30 cellular contexts compared by ENCODE assay signal in the genomic region with DNA sequence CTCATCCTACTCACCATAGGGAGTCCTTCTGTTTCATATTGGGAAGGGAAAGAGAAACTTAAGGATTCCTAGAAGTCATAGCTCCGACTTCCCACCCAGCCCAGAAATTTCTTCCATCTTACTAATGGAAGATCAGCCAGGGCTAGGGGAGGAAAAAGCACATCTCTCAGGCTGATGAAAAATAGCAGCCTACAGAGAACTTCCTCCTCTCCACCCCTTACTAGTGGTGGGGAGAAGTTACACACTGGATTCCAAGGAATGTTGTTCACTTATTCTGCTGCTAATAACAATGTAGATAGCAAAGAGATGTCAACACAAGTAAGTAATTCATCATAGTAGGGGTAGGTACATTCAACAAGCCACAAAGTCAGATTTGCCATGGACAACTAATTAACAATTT.
"Had no signal": no experiment of that assay in that cellular context is flagged by ENCODE, and none has a peak within 500 bp of the region (broad histone marks: within the 10 kb centered on the region; RNA-seq: fewer than 3 reads in every experiment).

No MANE protein-coding gene starts in this region.

- H3K36me3 Mint-ChIP-seq: activated naive CD4-positive, alpha-beta T cell treated with anti-CD3 and anti-CD28 coated beads, Interleukin-2, amount 10 ng/mL, durations not matched to agents 7 days and 5 days; activated naive CD4-positive, alpha-beta T cell treated with anti-CD3 and anti-CD28 coated beads, Interleukin-2, amount 50 U/mL, for 72 hours; activated naive CD8-positive, alpha-beta T cell treated with anti-CD3 and anti-CD28 coated beads, Interleukin-2, amount 10 ng/mL, durations not matched to agents 7 days and 5 days; T-cell had no signal

- H3K9me3 Mint-ChIP-seq: activated CD4-positive, alpha-beta memory T cell treated with anti-CD3 and anti-CD28 coated beads, Interleukin-2, amount 10 ng/mL, durations not matched to agents 7 days and 5 days; activated CD4-positive, alpha-beta T cell treated with anti-CD3 and anti-CD28 coated beads, Interleukin-2, amount 10 ng/mL, durations not matched to agents 7 days and 5 days; activated naive CD4-positive, alpha-beta T cell treated with anti-CD3 and anti-CD28 coated beads, Interleukin-2, amount 10 ng/mL, durations not matched to agents 7 days and 5 days; activated naive CD4-positive, alpha-beta T cell treated with anti-CD3 and anti-CD28 coated beads, Interleukin-2, amount 50 U/mL, for 72 hours; activated naive CD8-positive, alpha-beta T cell treated with anti-CD3 and anti-CD28 coated beads, Interleukin-2, amount 10 ng/mL, durations not matched to agents 7 days and 5 days; activated T-cell treated with anti-CD3 and anti-CD28 coated beads, Interleukin-2, amount 50 U/mL, for 24 hours; activated T-cell treated with anti-CD3 and anti-CD28 coated beads, Interleukin-2, amount 50 U/mL, for 72 hours; central memory CD8-positive, alpha-beta T cell; dendritic cell treated with granulocyte-macrophage colony-stimulating factor and Interleukin-4, amounts not matched to agents 40 ng/mL and 50 ng/mL, for 4 days; endodermal cell; T-cell; T-helper 1 cell treated with Interleukin-12 subunit alpha and Interleukin-12 subunit beta and Interleukin-4 antibody, amounts not matched to agents 30 μg/mL and 1 μg/mL, for 36 hours; T-helper 2 cell treated with Interferon-gamma antibody and Interleukin-4, amounts not matched to agents 5 μg/mL and 100 μg/mL, for 36 hours had no signal

- H3K36me3 ChIP-seq: ascending aorta, brain microvascular endothelial cell had no signal

- H3K4me3 Mint-ChIP-seq: activated CD4-positive, alpha-beta memory T cell treated with anti-CD3 and anti-CD28 coated beads, Interleukin-2, amount 10 ng/mL, durations not matched to agents 7 days and 5 days; activated CD4-positive, alpha-beta T cell treated with anti-CD3 and anti-CD28 coated beads, Interleukin-2, amount 10 ng/mL, durations not matched to agents 7 days and 5 days; activated naive CD4-positive, alpha-beta T cell treated with anti-CD3 and anti-CD28 coated beads, Interleukin-2, amount 10 ng/mL, durations not matched to agents 7 days and 5 days; activated naive CD8-positive, alpha-beta T cell treated with anti-CD3 and anti-CD28 coated beads, Interleukin-2, amount 10 ng/mL, durations not matched to agents 7 days and 5 days; activated T-cell treated with anti-CD3 and anti-CD28 coated beads, Interleukin-2, amount 50 U/mL, for 24 hours; activated T-cell treated with anti-CD3 and anti-CD28 coated beads, Interleukin-2, amount 50 U/mL, for 72 hours; central memory CD8-positive, alpha-beta T cell; dendritic cell treated with granulocyte-macrophage colony-stimulating factor and Interleukin-4, amounts not matched to agents 40 ng/mL and 50 ng/mL, for 4 days; endodermal cell; T-cell; T-helper 1 cell treated with Interleukin-12 subunit alpha and Interleukin-12 subunit beta and Interleukin-4 antibody, amounts not matched to agents 30 μg/mL and 1 μg/mL, for 36 hours; T-helper 2 cell treated with Interferon-gamma antibody and Interleukin-4, amounts not matched to agents 5 μg/mL and 100 μg/mL, for 36 hours had no signal

- H3K27me3 ChIP-seq: ascending aorta, brain microvascular endothelial cell had no signal

- H3K4me3 ChIP-seq: ascending aorta, coronary artery, dorsolateral prefrontal cortex had no signal

- DNase-seq: activated CD4-positive, alpha-beta memory T cell treated with anti-CD3 and anti-CD28 coated beads, Interleukin-2, amount 10 ng/mL, durations not matched to agents 7 days and 5 days; activated CD4-positive, alpha-beta T cell treated with anti-CD3 and anti-CD28 coated beads for 1 hour; activated CD4-positive, alpha-beta T cell treated with anti-CD3 and anti-CD28 coated beads for 4 hours; activated CD4-positive, alpha-beta T cell treated with anti-CD3 and anti-CD28 coated beads, Interleukin-2, amount 10 ng/mL, durations not matched to agents 7 days and 5 days; activated CD4-positive, alpha-beta T cell treated with anti-CD3 and anti-CD28 coated beads, Interleukin-2, amount 50 U/mL, for 4 hours; activated CD8-positive, alpha-beta memory T cell treated with anti-CD3 and anti-CD28 coated beads, Interleukin-2, amount 50 U/mL, for 48 hours; activated gamma-delta T cell; activated naive CD4-positive, alpha-beta T cell; activated naive CD4-positive, alpha-beta T cell treated with anti-CD3 and anti-CD28 coated beads, Interleukin-2, amount 10 ng/mL, durations not matched to agents 7 days and 5 days; activated naive CD8-positive, alpha-beta T cell treated with anti-CD3 and anti-CD28 coated beads, Interleukin-2, amount 10 ng/mL, durations not matched to agents 7 days and 5 days; activated T-cell treated with anti-CD3 and anti-CD28 coated beads for 4 hours; activated T-cell treated with anti-CD3 and anti-CD28 coated beads, Interleukin-2, amount 50 U/mL, for 24 hours; activated T-cell treated with anti-CD3 and anti-CD28 coated beads, Interleukin-2, amount 50 U/mL, for 72 hours; brain microvascular endothelial cell; dorsolateral prefrontal cortex; effector memory CD4-positive, alpha-beta T cell; endodermal cell; foreskin fibroblast; SW 1271; T-cell; T1000 had no signal

- H3K9me3 ChIP-seq: ascending aorta had no signal

- FAIRE-seq: bronchial epithelial cell, frontal cortex had no signal

- H3K4me1 ChIP-seq: ascending aorta had no signal

- H3K4me1 Mint-ChIP-seq: activated CD4-positive, alpha-beta memory T cell treated with anti-CD3 and anti-CD28 coated beads, Interleukin-2, amount 10 ng/mL, durations not matched to agents 7 days and 5 days; activated CD4-positive, alpha-beta T cell treated with anti-CD3 and anti-CD28 coated beads, Interleukin-2, amount 10 ng/mL, durations not matched to agents 7 days and 5 days; activated naive CD4-positive, alpha-beta T cell treated with anti-CD3 and anti-CD28 coated beads, Interleukin-2, amount 10 ng/mL, durations not matched to agents 7 days and 5 days; activated naive CD8-positive, alpha-beta T cell treated with anti-CD3 and anti-CD28 coated beads, Interleukin-2, amount 10 ng/mL, durations not matched to agents 7 days and 5 days; central memory CD8-positive, alpha-beta T cell; endodermal cell; T-cell had no signal

- H3K27ac ChIP-seq: ascending aorta, brain microvascular endothelial cell, coronary artery, dorsolateral prefrontal cortex had no signal

- H3K27ac Mint-ChIP-seq: activated CD4-positive, alpha-beta memory T cell treated with anti-CD3 and anti-CD28 coated beads, Interleukin-2, amount 10 ng/mL, durations not matched to agents 7 days and 5 days; activated CD4-positive, alpha-beta T cell treated with anti-CD3 and anti-CD28 coated beads, Interleukin-2, amount 10 ng/mL, durations not matched to agents 7 days and 5 days; activated naive CD4-positive, alpha-beta T cell treated with anti-CD3 and anti-CD28 coated beads, Interleukin-2, amount 10 ng/mL, durations not matched to agents 7 days and 5 days; activated naive CD4-positive, alpha-beta T cell treated with anti-CD3 and anti-CD28 coated beads, Interleukin-2, amount 50 U/mL, for 72 hours; activated naive CD8-positive, alpha-beta T cell treated with anti-CD3 and anti-CD28 coated beads, Interleukin-2, amount 10 ng/mL, durations not matched to agents 7 days and 5 days; activated T-cell treated with anti-CD3 and anti-CD28 coated beads, Interleukin-2, amount 50 U/mL, for 24 hours; activated T-cell treated with anti-CD3 and anti-CD28 coated beads, Interleukin-2, amount 50 U/mL, for 72 hours; dendritic cell treated with granulocyte-macrophage colony-stimulating factor and Interleukin-4, amounts not matched to agents 40 ng/mL and 50 ng/mL, for 4 days; endodermal cell; T-cell; T-helper 1 cell treated with Interleukin-12 subunit alpha and Interleukin-12 subunit beta and Interleukin-4 antibody, amounts not matched to agents 30 μg/mL and 1 μg/mL, for 36 hours; T-helper 2 cell treated with Interferon-gamma antibody and Interleukin-4, amounts not matched to agents 5 μg/mL and 100 μg/mL, for 36 hours had no signal
